8 cellular contexts compared by ENCODE assay signal in genomic region chr19:2636897-2637683, GRCh38.
DNase-seq lines count a peak whose midpoint lies in the region; ATAC-seq and TF ChIP-seq lines count a peak whose summit lies in the region.

No MANE protein-coding gene starts in this region.

- no peaks in the 10 kb centered on the region for H3K36me3 Mint-ChIP-seq in activated T-helper 1 cell treated with anti-CD3 and anti-CD28 coated beads, Interleukin-12 subunit alpha, Interleukin-12 subunit beta, Interleukin-2, Interleukin-4 antibody, amounts not matched to agents 30 ng/mL and 10 ng/mL and 1 ng/mL, durations not matched to agents 14 hours and 24 hours and 36 hours (ENCODE audit: low read depth)
- no peaks in the 10 kb centered on the region for H3K36me3 Mint-ChIP-seq in neural crest cell (ENCODE audit: low read depth)

- H3K79me2 ChIP-seq in OCI-LY1 (ENCODE audit: insufficient read depth, low read length) = no peaks in the 10 kb centered on the region

- peaks cover 6% of the 10 kb centered on the region for H3K4me1 Mint-ChIP-seq in activated T-helper 1 cell treated with anti-CD3 and anti-CD28 coated beads, Interleukin-12 subunit alpha, Interleukin-12 subunit beta, Interleukin-2, Interleukin-4 antibody, amounts not matched to agents 30 ng/mL and 10 ng/mL and 1 ng/mL, durations not matched to agents 14 hours and 24 hours and 36 hours (ENCODE audit: low read depth)
- peaks cover 7% of the 10 kb centered on the region for H3K4me1 Mint-ChIP-seq in neural crest cell

- no peaks in the 10 kb centered on the region for H3K9me3 Mint-ChIP-seq in activated T-helper 1 cell treated with anti-CD3 and anti-CD28 coated beads, Interleukin-12 subunit alpha, Interleukin-12 subunit beta, Interleukin-2, Interleukin-4 antibody, amounts not matched to agents 30 ng/mL and 10 ng/mL and 1 ng/mL, durations not matched to agents 14 hours and 24 hours and 36 hours
- H3K9me3 Mint-ChIP-seq in neural crest cell = no peaks in the 10 kb centered on the region

- no peaks in the 10 kb centered on the region for H3K9me3 ChIP-seq in OCI-LY1 (ENCODE audit: low read length)

- peak overlapping the region; percentile 15; the same call in 1 of the 2 replicates for H3K4me2 ChIP-seq in OCI-LY1 (ENCODE audit: low read length)

- no peak overlapping the region for H3K4me3 Mint-ChIP-seq in activated T-helper 1 cell treated with anti-CD3 and anti-CD28 coated beads, Interleukin-12 subunit alpha, Interleukin-12 subunit beta, Interleukin-2, Interleukin-4 antibody, amounts not matched to agents 30 ng/mL and 10 ng/mL and 1 ng/mL, durations not matched to agents 14 hours and 24 hours and 36 hours
- no peak overlapping the region for H3K4me3 Mint-ChIP-seq in neural crest cell

- ATAC-seq in GM21526 (IDR thresholded peaks at IDR 0.05; ENCODE audit: low FRiP score, unreplicated experiment) (no peak), HG03521 (IDR thresholded peaks at IDR 0.05; ENCODE audit: unreplicated experiment) (no peak)

- no peaks in the 10 kb centered on the region for H3K36me3 ChIP-seq in OCI-LY1 (ENCODE audit: insufficient read depth, low read length)

- H4K20me1 ChIP-seq in OCI-LY1 (ENCODE audit: insufficient read depth, low read length) = no peaks in the 10 kb centered on the region

- H3K4me1 ChIP-seq in OCI-LY1 (ENCODE audit: insufficient read depth, low read length, severe bottlenecking) = peaks cover 36% of the 10 kb centered on the region

- H3K27ac ChIP-seq in OCI-LY1 (ENCODE audit: low read depth, low read length, poor library complexity, severe bottlenecking) = no peak overlapping the region

- H3K4me3 ChIP-seq in OCI-LY1 (ENCODE audit: low read depth, low read length, poor library complexity, severe bottlenecking) = no peak overlapping the region

- peaks cover 17% of the 10 kb centered on the region for H3K27me3 Mint-ChIP-seq in activated T-helper 1 cell treated with anti-CD3 and anti-CD28 coated beads, Interleukin-12 subunit alpha, Interleukin-12 subunit beta, Interleukin-2, Interleukin-4 antibody, amounts not matched to agents 30 ng/mL and 10 ng/mL and 1 ng/mL, durations not matched to agents 14 hours and 24 hours and 36 hours (ENCODE audit: insufficient read depth)
- peaks cover 9% of the 10 kb centered on the region for H3K27me3 Mint-ChIP-seq in neural crest cell (ENCODE audit: low read depth)

- H3F3A ChIP-seq in OCI-LY1 (ENCODE audit: insufficient read depth, low read length) = no peaks in the 10 kb centered on the region

- H3K27ac Mint-ChIP-seq in activated T-helper 1 cell treated with anti-CD3 and anti-CD28 coated beads, Interleukin-12 subunit alpha, Interleukin-12 subunit beta, Interleukin-2, Interleukin-4 antibody, amounts not matched to agents 30 ng/mL and 10 ng/mL and 1 ng/mL, durations not matched to agents 14 hours and 24 hours and 36 hours = peak overlapping the region; percentile 34
- H3K27ac Mint-ChIP-seq in neural crest cell (ENCODE audit: unreplicated experiment) = no peak overlapping the region

- H2AFZ ChIP-seq in OCI-LY1 (ENCODE audit: low read length) = no peak overlapping the region

- no peaks in the 10 kb centered on the region for H3K9me2 ChIP-seq in OCI-LY1 (ENCODE audit: low read depth, low read length)

- no peak overlapping the region for H3K9ac ChIP-seq in OCI-LY1 (ENCODE audit: low read length)

- H3K27me3 ChIP-seq in OCI-LY1 (ENCODE audit: insufficient read depth, low read length) = peaks cover 3% of the 10 kb centered on the region; the same call in 1 of the 2 replicates

- intact Hi-C loops in activated T-helper 1 cell treated with anti-CD3 and anti-CD28 coated beads, Interleukin-12 subunit alpha, Interleukin-12 subunit beta, Interleukin-2, Interleukin-4 antibody, amounts not matched to agents 30 ng/mL and 10 ng/mL and 1 ng/mL, durations not matched to agents 14 hours and 24 hours and 36 hours (cut with micrococcal nuclease) = loop anchor here (1.0 kb wide), 2 partner anchors 16 to 163 kb away; no protein-coding TSS in a partner anchor

- peak; percentile 90 for TF ChIP-seq CTCF in OCI-LY1 (IDR thresholded peaks at IDR 0.05; ENCODE audit: low read length)
- peak; percentile 78 for TF ChIP-seq CTCF in neural crest cell (conservative IDR thresholded peaks at IDR 0.05)

- DNase-seq in GM19238 (ENCODE audit: insufficient read length, low spot score) = peak; percentile 89
- peak; percentile 61 for DNase-seq in activated T-helper 1 cell treated with anti-CD3 and anti-CD28 coated beads, Interleukin-12 subunit alpha, Interleukin-12 subunit beta, Interleukin-2, Interleukin-4 antibody, amounts not matched to agents 30 ng/mL and 10 ng/mL and 1 ng/mL, durations not matched to agents 14 hours and 24 hours and 36 hours (ENCODE audit: low spot score)
- peak; percentile 33 for DNase-seq in fibroblast of peridontal ligament (ENCODE audit: extremely low read depth)
- peak; percentile 64 for DNase-seq in neural crest cell (ENCODE audit: low read depth, low spot score)
- peak; percentile 55 for DNase-seq in superior temporal gyrus (ENCODE audit: extremely low spot score)

Comparison
In these comparisons a context has a peak if more than half of its experiments do, and no peak if none do; other contexts are left out.
1. DNase-seq: peak in every context shown above with its lines; median percentile 89 in GM19238; 64 in neural crest cell; 61 in activated T-helper 1 cell treated with anti-CD3 and anti-CD28 coated beads, Interleukin-12 subunit alpha, Interleukin-12 subunit beta, Interleukin-2, Interleukin-4 antibody, amounts not matched to agents 30 ng/mL and 10 ng/mL and 1 ng/mL, durations not matched to agents 14 hours and 24 hours and 36 hours; 55 in superior temporal gyrus; 33 in fibroblast of peridontal ligament.